8 cellular contexts compared by ENCODE assay signal in genomic region chr20:45470262-45470931, GRCh38. TPM values are rescaled to one million over a fixed set of nuclear protein-coding genes. Genes with fewer than 3 reads are reported as not detected.
DNase-seq lines count a peak whose midpoint lies in the region; ATAC-seq and TF ChIP-seq lines count a peak whose summit lies in the region.

No MANE protein-coding gene starts in this region.

- DNase-seq in CD8-positive, alpha-beta memory T cell = no peak
- DNase-seq in NCI-H146 treated with DMSO at 0.1 percent for 48 hours (lab: John Stamatoyannopoulos, UW; ENCODE audit: unreplicated experiment) (peak; percentile 53), brain microvascular endothelial cell (no peak), kidney tubule cell (ENCODE audit: low spot score) (peak; percentile 71), HuH-7 (ENCODE audit: low spot score) (no peak)
- DNase-seq in stimulated activated CD4-positive, alpha-beta T cell treated with anti-CD3 and anti-CD28 coated beads, Interleukin-15, amount 100 ng/mL, for 24 hours = peak; percentile 56
- no peak for DNase-seq in central memory CD4-positive, alpha-beta T cell

- H3K27ac Mint-ChIP-seq in CD8-positive, alpha-beta memory T cell = no peak overlapping the region

- peaks cover 43 to 74% of the 10 kb centered on the region in 2 donors for H3K27me3 Mint-ChIP-seq in CD8-positive, alpha-beta memory T cell

- H3K4me1 Mint-ChIP-seq in CD8-positive, alpha-beta memory T cell = peaks cover 5 to 13% (median 8%) of the 10 kb centered on the region in 3 donors

- TF ChIP-seq CTCF in brain microvascular endothelial cell (IDR thresholded peaks at IDR 0.05; ENCODE audit: low read depth, low read length, missing control alignments) = no peak

- H3K9me3 Mint-ChIP-seq in CD8-positive, alpha-beta memory T cell = no peaks in the 10 kb centered on the region

- H3K27me3 ChIP-seq in CD8-positive, alpha-beta memory T cell (ENCODE audit: insufficient read depth, low read length, poor library complexity, severe bottlenecking) = peaks cover 25% of the 10 kb centered on the region
- H3K27me3 ChIP-seq in brain microvascular endothelial cell (replicated peaks) = peaks cover 55% of the 10 kb centered on the region

- no peak overlapping the region for H3K4me3 ChIP-seq in CD8-positive, alpha-beta memory T cell (ENCODE audit: low read length)
- peak overlapping the region; percentile 26 for H3K4me3 ChIP-seq in brain microvascular endothelial cell (ENCODE audit: low read depth, low read length)

- no peak overlapping the region for H3K27ac ChIP-seq in CD8-positive, alpha-beta memory T cell (ENCODE audit: low read depth, low read length)
- no peak overlapping the region for H3K27ac ChIP-seq in brain microvascular endothelial cell

- peak; percentile 74 for ATAC-seq in GM19463 (IDR thresholded peaks at IDR 0.05; ENCODE audit: unreplicated experiment)

- H3K36me3 Mint-ChIP-seq in CD8-positive, alpha-beta memory T cell = no peaks in the 10 kb centered on the region

- POLR2A ChIA-PET in CD8-positive, alpha-beta memory T cell (lab: Charles Lee) = no interaction called here

- in situ Hi-C loops in brain microvascular endothelial cell (cut with HindIII; ENCODE audit: low pct_ligation_motif_present, low sequenced_read_pairs) = no loop called here

- H3K9me3 ChIP-seq in CD8-positive, alpha-beta memory T cell (ENCODE audit: low read length) = no peaks in the 10 kb centered on the region

- H3K4me1 ChIP-seq in CD8-positive, alpha-beta memory T cell (ENCODE audit: insufficient read depth, low read length) = peaks cover 12% of the 10 kb centered on the region

- CTCF ChIA-PET in CD8-positive, alpha-beta memory T cell (lab: Charles Lee) = interaction anchor here (0.9 to 1.0 kb wide), 2 partner anchors 10 to 108 kb away, joined by 3 to 4 read pairs; partner anchors contain the start of gene SYS1

- H3K36me3 ChIP-seq in CD8-positive, alpha-beta memory T cell (ENCODE audit: insufficient read depth, low read length) = no peaks in the 10 kb centered on the region
- H3K36me3 ChIP-seq in brain microvascular endothelial cell (replicated peaks) = no peaks in the 10 kb centered on the region

- peak overlapping the region in 6 of 7 donors; percentile 53 to 82 (median 57) for H3K4me3 Mint-ChIP-seq in CD8-positive, alpha-beta memory T cell

RNA-seq across cellular contexts. Expression of gene WFDC2, which starts 0.8 kb away (rescaled TPM):
- under 1 TPM in 1 of 2 experiments, not detected in 1; 0.55 TPM for total RNA-seq in CD8-positive, alpha-beta memory T cell
- not detected for polyA plus RNA-seq in CD8-positive, alpha-beta memory T cell

RNA-seq across cellular contexts. Expression of gene SPINT3, which starts 45.0 kb away (rescaled TPM):
- not detected for total RNA-seq in CD8-positive, alpha-beta memory T cell
- polyA plus RNA-seq in CD8-positive, alpha-beta memory T cell = not detected

RNA-seq across cellular contexts. Expression of gene PIGT, which starts 54.5 kb away (rescaled TPM):
- 10 to 100 TPM; 76.3 to 76.4 TPM for total RNA-seq in CD8-positive, alpha-beta memory T cell
- 96.4 TPM for polyA plus RNA-seq in CD8-positive, alpha-beta memory T cell

Comparison
In these comparisons a context has a peak if more than half of its experiments do, and no peak if none do; other contexts are left out.
1. DNase-seq: peak in NCI-H146 treated with DMSO at 0.1 percent for 48 hours (single experiment), kidney tubule cell (single experiment) and stimulated activated CD4-positive, alpha-beta T cell treated with anti-CD3 and anti-CD28 coated beads, Interleukin-15, amount 100 ng/mL, for 24 hours (single experiment); none in CD8-positive, alpha-beta memory T cell (0 of 5), brain microvascular endothelial cell (single experiment), HuH-7 (single experiment) and central memory CD4-positive, alpha-beta T cell (single experiment).